10 cellular contexts compared by ENCODE assay signal in the genomic region with DNA sequence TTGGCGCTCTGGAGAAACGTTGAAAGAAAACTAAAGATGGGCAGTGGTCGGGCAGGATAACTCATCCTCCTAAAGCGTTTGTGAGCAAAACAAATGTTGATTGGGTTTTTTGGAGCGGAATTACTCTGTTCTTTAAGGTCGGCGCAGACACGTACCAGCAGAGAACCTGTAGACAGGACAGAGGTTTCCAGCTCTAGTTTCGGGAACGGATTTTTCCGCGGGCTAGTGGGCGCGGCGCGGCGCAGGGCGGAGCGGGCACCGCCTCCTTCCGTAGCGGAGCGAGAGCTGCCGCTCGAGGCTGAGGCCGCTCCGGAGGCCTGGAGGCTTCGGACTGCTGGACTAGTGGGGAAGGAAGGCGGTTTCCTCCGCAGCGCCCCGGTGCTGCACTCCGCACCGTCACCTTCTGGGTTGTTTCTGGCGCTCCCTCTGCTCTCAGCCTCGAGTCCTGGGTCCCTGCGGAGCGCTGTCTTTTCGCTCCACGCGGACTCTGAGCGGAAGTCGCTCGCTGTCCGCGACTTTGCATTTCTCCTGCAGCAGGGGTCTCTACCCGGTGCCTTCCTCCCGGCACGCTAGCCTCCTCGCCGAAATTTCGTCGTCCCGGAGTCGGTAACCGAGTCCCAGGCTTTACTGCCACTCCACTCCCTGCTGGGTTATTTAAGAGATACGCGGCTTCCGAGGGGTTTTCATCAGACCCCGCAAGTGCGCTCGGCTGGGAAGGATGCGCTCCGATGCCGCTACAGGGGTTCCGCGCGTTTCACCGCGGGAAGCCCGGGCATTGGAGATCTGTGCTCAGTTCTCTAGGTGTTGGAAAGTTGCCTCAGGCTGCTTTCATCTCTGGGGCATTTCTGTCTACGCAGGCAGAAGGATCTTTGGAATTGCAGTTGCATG. TPM values are rescaled to one million over a fixed set of nuclear protein-coding genes. Genes with fewer than 3 reads are reported as not detected.
A peak's percentile ranks its signal among the peaks of the same experiment; 100 is the strongest.
DNase-seq lines count a peak whose midpoint lies in the region; ATAC-seq and TF ChIP-seq lines count a peak whose summit lies in the region.
"Had no signal": no experiment of that assay in that cellular context is flagged by ENCODE, and none has a peak within 500 bp of the region (broad histone marks: within the 10 kb centered on the region; RNA-seq: fewer than 3 reads in every experiment).

No MANE protein-coding gene starts in this region.

- H3K4me3 Mint-ChIP-seq in activated CD4-positive, alpha-beta T cell treated with anti-CD3 and anti-CD28 coated beads for 36 hours: peak overlapping the region; percentile 36
- peak overlapping the region; percentile 62 for H3K4me3 Mint-ChIP-seq in activated naive CD4-positive, alpha-beta T cell treated with anti-CD3 and anti-CD28 coated beads, Interleukin-2, amount 10 ng/mL, durations not matched to agents 7 days and 5 days

- no peak for TF ChIP-seq CTCF in kidney epithelial cell (IDR thresholded peaks at IDR 0.05; ENCODE audit: insufficient read depth, low read length, poor library complexity, severe bottlenecking)

- H3K36me3 ChIP-seq in kidney epithelial cell (ENCODE audit: control insufficient read depth, insufficient read depth, low read length): no peaks in the 10 kb centered on the region
- no peaks in the 10 kb centered on the region for H3K36me3 ChIP-seq in subcutaneous abdominal adipose tissue (ENCODE audit: control insufficient read depth in 5 of 5, insufficient read depth in 5 of 5, low read length in 5 of 5)

- H3K4me1 Mint-ChIP-seq in activated CD4-positive, alpha-beta T cell treated with anti-CD3 and anti-CD28 coated beads for 36 hours: peaks cover 18% of the 10 kb centered on the region
- peaks cover 16% of the 10 kb centered on the region for H3K4me1 Mint-ChIP-seq in activated naive CD4-positive, alpha-beta T cell treated with anti-CD3 and anti-CD28 coated beads, Interleukin-2, amount 10 ng/mL, durations not matched to agents 7 days and 5 days

- H3K27ac ChIP-seq in subcutaneous abdominal adipose tissue (ENCODE audit: low read depth, low read length): no peak overlapping the region
- H3K27ac ChIP-seq: epithelial cell of prostate had no signal

- intact Hi-C loops in activated CD4-positive, alpha-beta T cell treated with anti-CD3 and anti-CD28 coated beads for 36 hours (cut with DNase I, micrococcal nuclease): loop anchor here (1.0 to 10.0 kb wide), 3 partner anchors 9 to 220 kb away; no protein-coding TSS in a partner anchor

- peak; percentile 57 for DNase-seq in activated CD4-positive, alpha-beta T cell treated with anti-CD3 and anti-CD28 coated beads for 36 hours
- DNase-seq in activated CD4-positive, alpha-beta T cell treated with anti-CD3 and anti-CD28 coated beads for 1 hour: no peak
- DNase-seq in activated naive CD4-positive, alpha-beta T cell treated with anti-CD3 and anti-CD28 coated beads, Interleukin-2, amount 10 ng/mL, durations not matched to agents 7 days and 5 days: peak; percentile 42
- no peak for DNase-seq in kidney epithelial cell (ENCODE audit: low read depth)
- DNase-seq in MV-4-11 (lab: John Stamatoyannopoulos, UW): no peak
- no peak for DNase-seq in ACHN
- no peak for DNase-seq in SKM-1 treated with dmso at 0.1 percent for 144 hours (lab: John Stamatoyannopoulos, UW; ENCODE audit: unreplicated experiment)
- DNase-seq: AML-193 had no signal

- H3K9me3 Mint-ChIP-seq in activated CD4-positive, alpha-beta T cell treated with anti-CD3 and anti-CD28 coated beads for 36 hours (ENCODE audit: low read depth): no peaks in the 10 kb centered on the region
- H3K9me3 Mint-ChIP-seq in activated naive CD4-positive, alpha-beta T cell treated with anti-CD3 and anti-CD28 coated beads, Interleukin-2, amount 10 ng/mL, durations not matched to agents 7 days and 5 days: peaks cover 2% of the 10 kb centered on the region

- CTCF ChIA-PET in activated CD4-positive, alpha-beta T cell treated with anti-CD3 and anti-CD28 coated beads for 36 hours (lab: Charles Lee): interaction anchor here (0.7 to 1.0 kb wide), 2 partner anchors 8 to 127 kb away, joined by 3 read pairs; no protein-coding TSS in a partner anchor
- CTCF ChIA-PET in activated naive CD4-positive, alpha-beta T cell treated with anti-CD3 and anti-CD28 coated beads, Interleukin-2, amount 10 ng/mL, durations not matched to agents 7 days and 5 days (lab: Charles Lee): interaction anchor here (1.0 to 1.1 kb wide), 2 partner anchors 9 to 266 kb away, joined by 3 to 8 read pairs; no protein-coding TSS in a partner anchor

- H3K4me3 ChIP-seq in kidney epithelial cell (ENCODE audit: low read depth, low read length) (peak overlapping the region; percentile 7), subcutaneous abdominal adipose tissue (ENCODE audit: low read depth in 1 of 5, low read length in 5 of 5) (peak overlapping the region; percentile 35 to 61 (median 52))

- H3K27me3 Mint-ChIP-seq in activated CD4-positive, alpha-beta T cell treated with anti-CD3 and anti-CD28 coated beads for 36 hours: peaks cover 46% of the 10 kb centered on the region
- H3K27me3 Mint-ChIP-seq in activated naive CD4-positive, alpha-beta T cell treated with anti-CD3 and anti-CD28 coated beads, Interleukin-2, amount 10 ng/mL, durations not matched to agents 7 days and 5 days: peaks cover 21% of the 10 kb centered on the region

- H3K9ac ChIP-seq in subcutaneous abdominal adipose tissue (ENCODE audit: low read length in 5 of 5): no peak overlapping the region

- H3K4me1 ChIP-seq in subcutaneous abdominal adipose tissue (ENCODE audit: control insufficient read depth in 5 of 5, insufficient read depth in 5 of 5, low read length in 5 of 5): peaks cover 0 to 14% (median 10%) of the 10 kb centered on the region in 5 donors

- ATAC-seq in activated CD4-positive, alpha-beta T cell treated with anti-CD3 and anti-CD28 coated beads for 36 hours: peak; percentile 67

- in situ Hi-C loops in ACHN (cut with HindIII; ENCODE audit: low pct_ligation_motif_present, low pct_unique_long_range_greater_than_20kb, low sequenced_read_pairs): no loop called here

- POLR2A ChIA-PET in activated CD4-positive, alpha-beta T cell treated with anti-CD3 and anti-CD28 coated beads for 36 hours (lab: Charles Lee): no interaction called here

- no peak overlapping the region for H3K27ac Mint-ChIP-seq in activated CD4-positive, alpha-beta T cell treated with anti-CD3 and anti-CD28 coated beads for 36 hours
- peak overlapping the region; percentile 47 for H3K27ac Mint-ChIP-seq in activated naive CD4-positive, alpha-beta T cell treated with anti-CD3 and anti-CD28 coated beads, Interleukin-2, amount 10 ng/mL, durations not matched to agents 7 days and 5 days

- H3K36me3 Mint-ChIP-seq in activated CD4-positive, alpha-beta T cell treated with anti-CD3 and anti-CD28 coated beads for 36 hours (ENCODE audit: low read depth): no peaks in the 10 kb centered on the region
- H3K36me3 Mint-ChIP-seq in activated naive CD4-positive, alpha-beta T cell treated with anti-CD3 and anti-CD28 coated beads, Interleukin-2, amount 10 ng/mL, durations not matched to agents 7 days and 5 days: peaks cover 6% of the 10 kb centered on the region

- H3K9me3 ChIP-seq in subcutaneous abdominal adipose tissue (ENCODE audit: control insufficient read depth in 5 of 5, low read length in 5 of 5): no peaks in the 10 kb centered on the region

- H3K27me3 ChIP-seq in kidney epithelial cell (ENCODE audit: control insufficient read depth, insufficient read depth, low read length) (peaks cover 88% of the 10 kb centered on the region), subcutaneous abdominal adipose tissue (ENCODE audit: control insufficient read depth in 5 of 5, insufficient read depth in 4 of 5, low read length in 5 of 5) (peaks cover 64 to 94% (median 81%) of the 10 kb centered on the region in 5 donors)

RNA-seq across cellular contexts. Expression of gene FOXD2, which starts 7.0 kb away (rescaled TPM):
- under 1 TPM; 0.05 to 0.07 TPM for total RNA-seq in activated CD4-positive, alpha-beta T cell treated with anti-CD3 and anti-CD28 coated beads for 36 hours
- 0.21 and 0.96 TPM in 2 replicates for total RNA-seq in kidney epithelial cell

RNA-seq across cellular contexts. Expression of gene FOXE3, which starts 28.7 kb away (rescaled TPM):
- total RNA-seq in activated CD4-positive, alpha-beta T cell treated with anti-CD3 and anti-CD28 coated beads for 36 hours: not detected
- not detected in 2 replicates for total RNA-seq in kidney epithelial cell

Comparison
In these comparisons a context has a peak if more than half of its experiments do, and no peak if none do; other contexts are left out.
1. DNase-seq: peak in activated CD4-positive, alpha-beta T cell treated with anti-CD3 and anti-CD28 coated beads for 36 hours (single experiment) and activated naive CD4-positive, alpha-beta T cell treated with anti-CD3 and anti-CD28 coated beads, Interleukin-2, amount 10 ng/mL, durations not matched to agents 7 days and 5 days (single experiment); none in activated CD4-positive, alpha-beta T cell treated with anti-CD3 and anti-CD28 coated beads for 1 hour (single experiment), kidney epithelial cell (single experiment), MV-4-11 (single experiment), ACHN (single experiment) and SKM-1 treated with dmso at 0.1 percent for 144 hours (single experiment).